Comparison of ENCODE assay signal across 27 cellular contexts in the genomic region with DNA sequence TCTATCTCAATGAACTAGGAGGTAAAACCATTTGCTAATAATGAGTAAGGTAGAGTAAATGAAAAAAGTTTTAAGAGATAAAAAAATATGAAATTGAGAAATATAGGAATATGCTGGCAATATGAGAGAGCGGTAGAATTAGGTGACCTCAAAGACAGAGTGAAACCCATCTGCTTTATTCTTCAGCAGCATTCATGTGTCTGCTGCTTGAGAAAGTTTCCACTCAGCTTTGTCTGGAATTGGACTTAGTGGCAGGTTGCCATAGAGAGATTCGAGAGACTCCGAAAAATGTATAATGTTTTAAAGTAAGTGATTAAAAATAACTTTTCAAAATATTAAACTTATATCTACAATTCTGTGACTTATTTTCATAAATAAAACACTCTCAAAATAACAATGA. TPM values are rescaled to one million over a fixed set of nuclear protein-coding genes. Genes with fewer than 3 reads are reported as not detected.
"Had no signal": no experiment of that assay in that cellular context is flagged by ENCODE, and none has a peak within 500 bp of the region (broad histone marks: within the 10 kb centered on the region; RNA-seq: fewer than 3 reads in every experiment).

No MANE protein-coding gene starts in this region.

- H3K4me3 ChIP-seq: hepatocyte, left ventricle myocardium inferior, lung, neural progenitor cell, ovary, prostate gland, skin epidermis, stomach, testis, tibial artery, upper lobe of right lung had no signal

- H3K27ac ChIP-seq: hepatocyte, left ventricle myocardium inferior, neural progenitor cell, ovary, prostate gland, stomach, testis, tibial artery, upper lobe of right lung had no signal

- H3K36me3 ChIP-seq: left ventricle myocardium inferior, neural progenitor cell, ovary, prostate gland, stomach, tibial artery, upper lobe of right lung had no signal

- ATAC-seq: natural killer cell, right cardiac atrium, sciatic nerve, upper lobe of right lung had no signal

- H3K9me3 ChIP-seq: left ventricle myocardium inferior, ovary, prostate gland, stomach, testis, tibial artery, upper lobe of right lung had no signal

- H3K4me1 ChIP-seq: left ventricle myocardium inferior, neural progenitor cell, prostate gland, testis, upper lobe of right lung had no signal

- DNase-seq: islet precursor cell; left ventricle myocardium inferior; mesendoderm; naive B cell; natural killer cell; nephron progenitor cell; ovary; posterior cingulate gyrus; retina; right cardiac atrium; stimulated activated CD4-positive, alpha-beta T cell treated with anti-CD3 and anti-CD28 coated beads, Interleukin-12 subunit alpha, Interleukin-12 subunit beta, amount 100 ng/mL, for 4 hours; stimulated activated CD4-positive, alpha-beta T cell treated with anti-CD3 and anti-CD28 coated beads, Interleukin-15, amount 100 ng/mL, for 24 hours; stimulated activated CD4-positive, alpha-beta T cell treated with anti-CD3 and anti-CD28 coated beads, Interleukin-2, amount 100 ng/mL, for 24 hours; stimulated activated CD4-positive, alpha-beta T cell treated with anti-CD3 and anti-CD28 coated beads, Interleukin-4, amount 100 ng/mL, for 1 hour; stimulated activated naive B cell treated with anti-CD40 and anti-IgM and Interleukin-4, amounts not matched to agents 10 μg/mL and 1 μg/mL and 100 μg/mL, for 72 hours; stimulated activated naive CD8-positive, alpha-beta T cell treated with anti-CD3 and anti-CD28 coated beads, Interleukin-15, Interleukin-2, amounts not matched to agents 100 U/mL and 50 U/mL, for 24 hours; stomach; testis; tibial artery; trophoblast cell; upper lobe of right lung had no signal

- H3K27me3 ChIP-seq: hepatocyte, neural progenitor cell, ovary, stomach, testis, tibial artery, upper lobe of right lung had no signal

RNA-seq across cellular contexts. Expression of gene SUCNR1, which starts 5.0 kb away (rescaled TPM):
- total RNA-seq: prostate gland had no signal
